11 cellular contexts compared by ENCODE assay signal in genomic region chr1:11690669-11691301, GRCh38. TPM values are rescaled to one million over a fixed set of nuclear protein-coding genes. Genes with fewer than 3 reads are reported as not detected.
DNase-seq lines count a peak whose midpoint lies in the region; ATAC-seq and TF ChIP-seq lines count a peak whose summit lies in the region.
"Had no signal": no experiment of that assay in that cellular context is flagged by ENCODE, and none has a peak within 500 bp of the region (broad histone marks: within the 10 kb centered on the region; RNA-seq: fewer than 3 reads in every experiment).

No MANE protein-coding gene starts in this region.

- intact Hi-C loops in psoas muscle (cut with DNase I): no loop called here

- peaks cover 7% of the 10 kb centered on the region for H3K27me3 ChIP-seq in H7 (ENCODE audit: control insufficient read depth, insufficient read depth, low read length)
- H3K27me3 ChIP-seq in psoas muscle (ENCODE audit: insufficient read depth in 3 of 3, low read length in 2 of 3): peaks cover 0 to 50% (median 23%) of the 10 kb centered on the region in 3 donors
- peaks cover 48% of the 10 kb centered on the region for H3K27me3 ChIP-seq in brain microvascular endothelial cell (replicated peaks)

- in situ Hi-C loops in brain microvascular endothelial cell (cut with HindIII; ENCODE audit: low pct_ligation_motif_present, low sequenced_read_pairs): no loop called here

- H3K9me3 ChIP-seq in psoas muscle: no peaks in the 10 kb centered on the region
- H3K9me3 ChIP-seq: pancreas, transverse colon had no signal

- 3% methylated on average over 48 to 54 of the region's 54 CpGs for WGBS in psoas muscle, 3 donors

- H3K36me3 ChIP-seq in H7 (replicated peaks; ENCODE audit: control insufficient read depth, insufficient read depth, low read length): peaks cover 2% of the 10 kb centered on the region
- H3K36me3 ChIP-seq in psoas muscle (ENCODE audit: insufficient read depth in 1 of 2, low read depth in 1 of 2): no peaks in the 10 kb centered on the region
- H3K36me3 ChIP-seq in brain microvascular endothelial cell (replicated peaks): no peaks in the 10 kb centered on the region
- H3K36me3 ChIP-seq: pancreas, transverse colon had no signal

- H3K4me3 ChIP-seq in H7 (ENCODE audit: insufficient read depth, low read depth, low read length) (peak overlapping the region; percentile 94), psoas muscle (peak overlapping the region; percentile 55), brain microvascular endothelial cell (ENCODE audit: low read depth, low read length) (no peak overlapping the region)

- H3K4me1 ChIP-seq in psoas muscle: no peaks in the 10 kb centered on the region

- ATAC-seq in esophagus mucosa (peak; percentile 26), psoas muscle (no peak), GM19467 (IDR thresholded peaks at IDR 0.05; ENCODE audit: unreplicated experiment) (no peak)

- TF ChIP-seq CTCF in psoas muscle (IDR thresholded peaks at IDR 0.05) (no peak), brain microvascular endothelial cell (IDR thresholded peaks at IDR 0.05; ENCODE audit: low read depth, low read length, missing control alignments) (no peak)

- H3K27ac ChIP-seq in psoas muscle (no peak overlapping the region), brain microvascular endothelial cell (no peak overlapping the region)
- H3K27ac ChIP-seq: pancreas, transverse colon had no signal

- DNase-seq in H7 (peak; percentile 86), NCI-H748 (lab: John Stamatoyannopoulos, UW; ENCODE audit: unreplicated experiment) (peak; percentile 74), psoas muscle (no peak), mesenteric fat pad (ENCODE audit: low spot score) (no peak), brain microvascular endothelial cell (no peak)
- no peak for DNase-seq in activated CD4-positive, alpha-beta T cell treated with anti-CD3 and anti-CD28 coated beads for 4 hours
- DNase-seq: pancreas, T-helper 9 cell, transverse colon had no signal

RNA-seq across cellular contexts. Expression of gene DRAXIN, which starts 0.7 kb away (rescaled TPM):
- 52.4 and 60.1 TPM in 2 replicates for total RNA-seq in H7 (2014; rRNA removed; shearing (Covaris generic))
- total RNA-seq in esophagus mucosa (0.04 TPM), psoas muscle (under 1 TPM in 1 of 4 donors, not detected in 3; 0.04 TPM), mesenteric fat pad (not detected)
- polyA plus RNA-seq in psoas muscle: under 1 TPM in 2 of 3 donors, not detected in 1; 0.01 to 0.65 TPM

RNA-seq across cellular contexts. Expression of gene MAD2L2, which starts 9.8 kb away (rescaled TPM):
- 786 and 983 TPM in 2 replicates for total RNA-seq in H7 (2014; rRNA removed; shearing (Covaris generic))
- 15.8 TPM for total RNA-seq in esophagus mucosa
- total RNA-seq in psoas muscle: 10 to 100 TPM; 25.9 to 39.0 (median 28.8) TPM
- polyA plus RNA-seq in psoas muscle: 10 to 100 TPM; 39.1 to 61.8 (median 40.5) TPM
- 25.1 TPM for total RNA-seq in mesenteric fat pad

RNA-seq across cellular contexts. Expression of gene FBXO6, which starts 26.8 kb away (rescaled TPM):
- 1.7 and 3.4 TPM in 2 replicates for total RNA-seq in H7 (2014; rRNA removed; shearing (Covaris generic))
- total RNA-seq in esophagus mucosa (6.2 TPM), psoas muscle (10 to 100 TPM; 10.2 to 17.3 (median 13.1) TPM), mesenteric fat pad (11.2 TPM)
- polyA plus RNA-seq in psoas muscle: 10 to 100 TPM; 10.2 to 27.1 (median 21.4) TPM

RNA-seq across cellular contexts. Expression of gene FBXO44, which starts 36.1 kb away (rescaled TPM):
- total RNA-seq in H7 (2014; rRNA removed; shearing (Covaris generic)): 24.5 and 32.4 TPM in 2 replicates
- total RNA-seq in esophagus mucosa (6.4 TPM), psoas muscle (1 to 10 TPM; 2.9 to 8.4 (median 4.6) TPM), mesenteric fat pad (12.1 TPM)
- 1 to 10 TPM; 3.6 to 5.0 (median 3.8) TPM for polyA plus RNA-seq in psoas muscle

RNA-seq across cellular contexts. Expression of gene FBXO2, which starts 36.6 kb away (rescaled TPM):
- 46.0 and 46.7 TPM in 2 replicates for total RNA-seq in H7 (2014; rRNA removed; shearing (Covaris generic))
- total RNA-seq in esophagus mucosa: 5.9 TPM
- 1 to 10 TPM; 1.2 to 3.5 (median 2.3) TPM for total RNA-seq in psoas muscle
- polyA plus RNA-seq in psoas muscle: 10 to 100 TPM in 1 of 3 donors, 1 to 10 TPM in 1, under 1 TPM in 1; 0.35 to 20.9 (median 1.1) TPM
- 0.71 TPM for total RNA-seq in mesenteric fat pad

Comparison
In these comparisons a context has a peak if more than half of its experiments do, and no peak if none do; other contexts are left out.
1. DNase-seq: peak in H7 (single experiment) and NCI-H748 (single experiment); none in psoas muscle (0 of 2), mesenteric fat pad (single experiment), brain microvascular endothelial cell (single experiment) and activated CD4-positive, alpha-beta T cell treated with anti-CD3 and anti-CD28 coated beads for 4 hours (0 of 2).
2. RNA of gene DRAXIN, which starts 0.7 kb away (total RNA-seq): 52.4 to 60.1 TPM in H7; 0.04 TPM in esophagus mucosa (single experiment), not detected in mesenteric fat pad (single experiment) and 0.04 TPM in psoas muscle; every median in the first group is over 10 times any median in the second.
3. RNA of gene MAD2L2, which starts 9.8 kb away (total RNA-seq): 786 to 983 TPM in H7; 25.9 to 39.0 TPM in psoas muscle, 25.1 TPM in mesenteric fat pad (single experiment) and 15.8 TPM in esophagus mucosa (single experiment); every median in the first group is over 10 times any median in the second.